In genomic region chr12:76084277-76085158, GRCh38 we compare ENCODE assay signal across 8 cellular contexts. TPM values are rescaled to one million over a fixed set of nuclear protein-coding genes. Genes with fewer than 3 reads are reported as not detected.
A peak's percentile ranks its signal among the peaks of the same experiment; 100 is the strongest.
DNase-seq lines count a peak whose midpoint lies in the region; ATAC-seq and TF ChIP-seq lines count a peak whose summit lies in the region.

TSS of gene NAP1L1 (minus strand) at chr12:76084685. CDS start at chr12:76074219, 10,466 bp downstream.

- DNase-seq in DMS 273 (lab: John Stamatoyannopoulos, UW; ENCODE audit: unreplicated experiment): peak; percentile 98
- DNase-seq in IMR-90: peak; percentile 98
- peak; percentile 97 for DNase-seq in OCI-M1 (lab: John Stamatoyannopoulos, UW)
- DNase-seq in activated T-cell treated with anti-CD3 and anti-CD28 coated beads for 4 hours: peak; percentile 94
- DNase-seq in epithelial cell of prostate (ENCODE audit: low read depth, low spot score): peak; percentile 90
- peak; percentile 98 for DNase-seq in mucosa of gallbladder (ENCODE audit: low spot score)
- peak; percentile 92 to 96 for DNase-seq in stimulated activated CD8-positive, alpha-beta memory T cell treated with anti-CD3 and anti-CD28 coated beads, Interleukin-4, amount 100 ng/mL, for 4 hours (ENCODE audit: low read depth in 2 of 2, low spot score in 1 of 2)

- peak within 1 kb of the TSS; percentile 70; the same call in 1 of the 2 replicates for H2AK5ac ChIP-seq in IMR-90 (ENCODE audit: low read depth, low read length)

- H3K56ac ChIP-seq in IMR-90 (ENCODE audit: extremely low read depth, insufficient read depth, low read length): peak within 1 kb of the TSS; percentile 80

- peak within 1 kb of the TSS; percentile 70 for H4K91ac ChIP-seq in IMR-90 (ENCODE audit: insufficient read depth, low read depth, low read length)

- CTCF ChIA-PET in IMR-90 (lab: Yijun Ruan, JAX): no interaction called here

- 1% methylated on average over 32 of the region's 85 CpGs; no CpG with 5 or more reads in 1 of the 2 experiments for WGBS in IMR-90 (ENCODE audit: extremely low coverage in 2 of 2, insufficient read length in 1 of 2), 2 experiments

- peak within 1 kb of the TSS; percentile 62 for H3K18ac ChIP-seq in IMR-90 (ENCODE audit: low read depth, low read length)

- no TSS peak for BruUV-seq in IMR-90 (replicated peaks; lab: Mats Ljungman, UMichigan)

- H2BK120ac ChIP-seq in IMR-90 (ENCODE audit: low read depth, low read length): peak within 1 kb of the TSS; percentile 79

- ATAC-seq in GM21528 (IDR thresholded peaks at IDR 0.05; ENCODE audit: low FRiP score, unreplicated experiment) (peak; percentile 97), IMR-90 (ENCODE audit: low read depth) (peak; percentile 87)

- H4K8ac ChIP-seq in IMR-90 (ENCODE audit: low read depth in 2 of 2, low read length in 2 of 2): peak within 1 kb of the TSS; percentile 58 to 80

- no peaks in the 10 kb centered on the region for H3K36me3 ChIP-seq in IMR-90 (ENCODE audit: control insufficient read depth, insufficient read depth, low read length)

- in situ Hi-C loops in IMR-90 (cut with MboI; ENCODE audit: low sequenced_read_pairs): no loop called here

- H4K5ac ChIP-seq in IMR-90 (ENCODE audit: low read depth, low read length): peak within 1 kb of the TSS; percentile 3; the same call in 1 of the 2 replicates

- H3K27me3 ChIP-seq in IMR-90 (ENCODE audit: control insufficient read depth, insufficient read depth, low read length): no peaks in the 10 kb centered on the region

- peak within 1 kb of the TSS; percentile 94 for H3K14ac ChIP-seq in IMR-90 (replicated peaks; ENCODE audit: low read depth, low read length)

- peaks cover 0 to 16% of the 10 kb centered on the region in 2 experiments; a peak in 2 of 4 replicates for H3K79me1 ChIP-seq in IMR-90 (ENCODE audit: low read depth in 1 of 2, low read length in 2 of 2)

- peaks cover 42% of the 10 kb centered on the region for H4K20me1 ChIP-seq in IMR-90 (ENCODE audit: insufficient read depth, low read length)

- peak; percentile 17; the same call in 1 of the 2 replicates for TF ChIP-seq CTCF in IMR-90 (conservative IDR thresholded peaks at IDR 0.05; ENCODE audit: low read depth, low read length)

- H2AK9ac ChIP-seq in IMR-90 (replicated peaks; ENCODE audit: low read depth, low read length, poor library complexity): peak within 1 kb of the TSS; percentile 94

- H3K27ac ChIP-seq in IMR-90 (ENCODE audit: insufficient read depth, low read length) (peak within 1 kb of the TSS; percentile 94), epithelial cell of prostate (peak within 1 kb of the TSS; percentile 87)

- peak within 1 kb of the TSS; percentile 23; the same call in 1 of the 3 replicates for H2BK15ac ChIP-seq in IMR-90 (ENCODE audit: low read depth, low read length)

- H2BK20ac ChIP-seq in IMR-90 (ENCODE audit: low read depth, low read length): peak within 1 kb of the TSS; percentile 77

- peak within 1 kb of the TSS; percentile 83 for H3K9ac ChIP-seq in IMR-90 (ENCODE audit: low read depth, low read length)

- H3K9me1 ChIP-seq in IMR-90 (ENCODE audit: insufficient read depth, low read length): peaks cover 7% of the 10 kb centered on the region; the same call in 1 of the 2 replicates

- peak within 1 kb of the TSS; percentile 99 for H3K23ac ChIP-seq in IMR-90 (ENCODE audit: low read depth, low read length)

- peak within 1 kb of the TSS; percentile 94 for H3K4me2 ChIP-seq in IMR-90 (ENCODE audit: low read depth, low read length)

- POLR2A ChIA-PET in IMR-90 (lab: Charles Lee; ENCODE audit: unreplicated experiment): interaction anchor here (0.6 kb wide), 1 partner anchor 461 kb away, joined by 3 read pairs; no protein-coding TSS in a partner anchor

- peak within 1 kb of the TSS; percentile 90 for H2BK5ac ChIP-seq in IMR-90 (ENCODE audit: low read depth, low read length, poor library complexity, severe bottlenecking)

- H3K4me1 ChIP-seq in IMR-90 (ENCODE audit: control insufficient read depth, insufficient read depth, low read length): peaks cover 3% of the 10 kb centered on the region

- peak within 1 kb of the TSS; percentile 97 for H2AFZ ChIP-seq in IMR-90 (replicated peaks; ENCODE audit: low read length, poor library complexity)

- H3K9me3 ChIP-seq in IMR-90 (ENCODE audit: control insufficient read depth, insufficient read depth, low read length): no peaks in the 10 kb centered on the region

- intact Hi-C loops in IMR-90 (cut with micrococcal nuclease): loop anchor here (1.0 to 5.0 kb wide), 5 partner anchors 74 to 500 kb away; no protein-coding TSS in a partner anchor

- dilution Hi-C loops in IMR-90 (cut with HindIII; ENCODE audit: low sequenced_read_pairs, unreplicated experiment): no loop called here

- H3K4ac ChIP-seq in IMR-90 (ENCODE audit: low read depth, low read length): peak within 1 kb of the TSS; percentile 83

- TF ChIP-seq RAD21 in IMR-90 (IDR thresholded peaks at IDR 0.05; ENCODE audit: low read length): peak; percentile 34

- peak; percentile 96 for TF ChIP-seq POLR2A in IMR-90 (IDR thresholded peaks at IDR 0.05; ENCODE audit: low read depth, low read length)

- H3K4me3 ChIP-seq in IMR-90 (ENCODE audit: insufficient read depth, low read depth, low read length): peak within 1 kb of the TSS; percentile 82

TF ChIP-seq in IMR-90, 13 proteins besides CTCF, POLR2A, EP300 and RAD21:
- TF ChIP-seq MAFK (IDR thresholded peaks at IDR 0.05; ENCODE audit: low read depth, low read length): no peak
- TF ChIP-seq MAZ (IDR thresholded peaks at IDR 0.05; ENCODE audit: borderline replicate concordance, low read depth, low read length): peak; percentile 73; the same call in 1 of the 2 replicates
- 0 out of 2 replicates have a peak, but pooled peaks have one; percentile 17 for TF ChIP-seq NFE2L2 (IDR thresholded peaks at IDR 0.05; ENCODE audit: low read depth, low read length)
- TF ChIP-seq CHD1 (IDR thresholded peaks at IDR 0.05; ENCODE audit: low read depth, low read length): peak; percentile 94
- peak; percentile 13; the same call in 1 of the 2 replicates for TF ChIP-seq FOS (IDR thresholded peaks at IDR 0.05; ENCODE audit: low read depth, low read length)
- TF ChIP-seq MXI1 (IDR thresholded peaks at IDR 0.05; ENCODE audit: borderline replicate concordance, low read depth, low read length): peak; percentile 59; the same call in 1 of the 2 replicates
- no peak; the same call in 1 of the 2 replicates for TF ChIP-seq SMC3 (IDR thresholded peaks at IDR 0.05; ENCODE audit: low read depth, low read length)
- peak; percentile 23; the same call in 1 of the 2 replicates for TF ChIP-seq BHLHE40 (IDR thresholded peaks at IDR 0.05; ENCODE audit: low read depth, low read length)
- no peak for TF ChIP-seq ELK1 (IDR thresholded peaks at IDR 0.05; ENCODE audit: borderline replicate concordance, low read depth, low read length)

RNA-seq across cellular contexts. Expression of gene NAP1L1, which starts in this region (rescaled TPM):
- total RNA-seq in IMR-90 (2012; rRNA removed): 86.4 and 166 TPM in 2 replicates
- polyA plus RNA-seq in IMR-90 (2012; rRNA removed): 160 and 200 TPM in 2 replicates
- polyA plus RNA-seq in IMR-90 (2012; cell fraction: cytosol; rRNA removed): 69.9 and 71.8 TPM in 2 replicates
- 28.8 and 129 TPM in 2 replicates for polyA plus RNA-seq in IMR-90 (2012; cell fraction: nucleus; rRNA removed; ENCODE audit: low replicate concordance)
- 317 TPM for total RNA-seq in mucosa of gallbladder

Comparison
In these comparisons a context has a peak if more than half of its experiments do, and no peak if none do; other contexts are left out.
1. Peak in every context shown above with its lines: DNase-seq, ATAC-seq, H3K4me3 ChIP-seq and H3K27ac ChIP-seq.